Comparison of ENCODE assay signal across 8 cellular contexts in genomic region chr9:7799934-7800285, GRCh38. TPM values are rescaled to one million over a fixed set of nuclear protein-coding genes. Genes with fewer than 3 reads are reported as not detected.
DNase-seq lines count a peak whose midpoint lies in the region; ATAC-seq and TF ChIP-seq lines count a peak whose summit lies in the region.

No MANE protein-coding gene starts in this region.

- peak overlapping the region; percentile 91 for H3K4me3 Mint-ChIP-seq in activated CD8-positive, alpha-beta T cell treated with anti-CD3 and anti-CD28 coated beads, Interleukin-2, amount 10 ng/mL, durations not matched to agents 7 days and 5 days

- peak overlapping the region; percentile 85 to 94 (median 89) for H3K4me3 ChIP-seq in right lobe of liver
- H3K4me3 ChIP-seq in urinary bladder (ENCODE audit: low read depth, low read length) = peak overlapping the region; percentile 94

- no peaks in the 10 kb centered on the region for H3K9me3 ChIP-seq in right lobe of liver

- no peak for TF ChIP-seq CTCF in right lobe of liver (IDR thresholded peaks at IDR 0.05)

- 18% methylated on average over 8 of the region's 8 CpGs for WGBS in right lobe of liver (ENCODE audit: insufficient coverage, low coverage, low lambda C conversion rate, missing lambda C conversion rate)
- 32% methylated on average over 8 of the region's 8 CpGs for WGBS in urinary bladder

- POLR2A ChIA-PET in activated CD8-positive, alpha-beta T cell treated with anti-CD3 and anti-CD28 coated beads, Interleukin-2, amount 10 ng/mL, durations not matched to agents 7 days and 5 days (lab: Charles Lee) = no interaction called here
- POLR2A ChIA-PET in HEK293T (lab: Yijun Ruan, JAX) = no interaction called here

- peak overlapping the region in 1 of 3 donors; percentile 82 for H3K27ac ChIP-seq in right lobe of liver
- H3K27ac ChIP-seq in urinary bladder (ENCODE audit: low read depth) = no peak overlapping the region

- H3K4me1 ChIP-seq in right lobe of liver = peaks cover 0 to 7% (median 0%) of the 10 kb centered on the region in 4 donors
- no peaks in the 10 kb centered on the region for H3K4me1 ChIP-seq in urinary bladder (ENCODE audit: insufficient read depth)

- CTCF ChIA-PET in activated CD8-positive, alpha-beta T cell treated with anti-CD3 and anti-CD28 coated beads, Interleukin-2, amount 10 ng/mL, durations not matched to agents 7 days and 5 days (lab: Charles Lee) = no interaction called here
- CTCF ChIA-PET in HEK293T (lab: Yijun Ruan, JAX) = no interaction called here

- no peaks in the 10 kb centered on the region for H3K9me3 Mint-ChIP-seq in activated CD8-positive, alpha-beta T cell treated with anti-CD3 and anti-CD28 coated beads, Interleukin-2, amount 10 ng/mL, durations not matched to agents 7 days and 5 days (ENCODE audit: insufficient read depth)

- peaks cover 30% of the 10 kb centered on the region for H3K36me3 Mint-ChIP-seq in activated CD8-positive, alpha-beta T cell treated with anti-CD3 and anti-CD28 coated beads, Interleukin-2, amount 10 ng/mL, durations not matched to agents 7 days and 5 days (ENCODE audit: low read depth)

- H3K36me3 ChIP-seq in right lobe of liver (peaks cover 0 to 17% (median 6%) of the 10 kb centered on the region in 4 donors), urinary bladder (ENCODE audit: insufficient read depth) (no peaks in the 10 kb centered on the region)

- ATAC-seq in GM18907 (IDR thresholded peaks at IDR 0.05; ENCODE audit: unreplicated experiment) = peak; percentile 16
- peak; percentile 2 for ATAC-seq in HG03025 (IDR thresholded peaks at IDR 0.05; ENCODE audit: low FRiP score, unreplicated experiment)
- peak; percentile 17 for ATAC-seq in activated CD8-positive, alpha-beta T cell treated with anti-CD3 and anti-CD28 coated beads, Interleukin-2, amount 10 ng/mL, durations not matched to agents 7 days and 5 days
- peak in 1 of 4 donors; percentile 26 for ATAC-seq in right lobe of liver

- TF ChIP-seq POLR2A in right lobe of liver (IDR thresholded peaks at IDR 0.05) = no peak

- peak overlapping the region; percentile 95 for H3K27ac Mint-ChIP-seq in activated CD8-positive, alpha-beta T cell treated with anti-CD3 and anti-CD28 coated beads, Interleukin-2, amount 10 ng/mL, durations not matched to agents 7 days and 5 days

- H3K27me3 Mint-ChIP-seq in activated CD8-positive, alpha-beta T cell treated with anti-CD3 and anti-CD28 coated beads, Interleukin-2, amount 10 ng/mL, durations not matched to agents 7 days and 5 days (ENCODE audit: low read depth) = no peaks in the 10 kb centered on the region

- DNase-seq in activated CD8-positive, alpha-beta T cell treated with anti-CD3 and anti-CD28 coated beads, Interleukin-2, amount 10 ng/mL, durations not matched to agents 7 days and 5 days = no peak
- DNase-seq in right lobe of liver = no peak
- no peak for DNase-seq in NCI-H2081 treated with DMSO at 0.1 percent for 48 hours (lab: John Stamatoyannopoulos, UW)
- DNase-seq in NCI-H345 treated with DMSO at 0.1 percent for 48 hours (lab: John Stamatoyannopoulos, UW; ENCODE audit: unreplicated experiment) = no peak
- DNase-seq in HEK293T (ENCODE audit: extremely low spot score) = no peak

- intact Hi-C loops in right lobe of liver (cut with DNase I) = no loop called here

- H3K27me3 ChIP-seq in right lobe of liver = no peaks in the 10 kb centered on the region

- peaks cover 28% of the 10 kb centered on the region for H3K4me1 Mint-ChIP-seq in activated CD8-positive, alpha-beta T cell treated with anti-CD3 and anti-CD28 coated beads, Interleukin-2, amount 10 ng/mL, durations not matched to agents 7 days and 5 days (ENCODE audit: low read depth)

TF ChIP-seq in HEK293T, 16 proteins besides CTCF, POLR2A, EP300 and RAD21:
- no peak for TF ChIP-seq LEF1 (IDR thresholded peaks at IDR 0.05; ENCODE audit: borderline replicate concordance)
- TF ChIP-seq CTBP1 (IDR thresholded peaks at IDR 0.05; ENCODE audit: borderline replicate concordance) = no peak
- TF ChIP-seq TARDBP (IDR thresholded peaks at IDR 0.05) = no peak
- TF ChIP-seq ZNF384 (IDR thresholded peaks at IDR 0.05) = no peak
- TF ChIP-seq HDGF (IDR thresholded peaks at IDR 0.05; ENCODE audit: borderline replicate concordance) = no peak
- no peak for TF ChIP-seq PKNOX1 (IDR thresholded peaks at IDR 0.05)
- no peak for TF ChIP-seq L3MBTL2 (conservative IDR thresholded peaks at IDR 0.05)
- TF ChIP-seq ELF4 (IDR thresholded peaks at IDR 0.05) = no peak
- TF ChIP-seq ARNT (IDR thresholded peaks at IDR 0.05) = no peak
- no peak for TF ChIP-seq FOXA1 (IDR thresholded peaks at IDR 0.05)
- TF ChIP-seq FOXK2 (IDR thresholded peaks at IDR 0.05) = no peak
- no peak for TF ChIP-seq SP1 (IDR thresholded peaks at IDR 0.05)
- TF ChIP-seq FOXM1 (IDR thresholded peaks at IDR 0.05; ENCODE audit: borderline replicate concordance) = no peak

RNA-seq across cellular contexts. Expression of gene DMAC1, which starts 0.3 kb away (rescaled TPM):
- total RNA-seq in activated CD8-positive, alpha-beta T cell treated with anti-CD3 and anti-CD28 coated beads, Interleukin-2, amount 10 ng/mL, durations not matched to agents 7 days and 5 days = 10 to 100 TPM; 50.8 to 52.1 TPM
- 10 to 100 TPM; 10.4 to 28.5 (median 23.1) TPM for total RNA-seq in right lobe of liver
- 25.0 TPM for total RNA-seq in urinary bladder
- polyA plus RNA-seq in urinary bladder = 23.9 TPM
